Comparison of ENCODE assay signal across 9 cellular contexts in the genomic region with DNA sequence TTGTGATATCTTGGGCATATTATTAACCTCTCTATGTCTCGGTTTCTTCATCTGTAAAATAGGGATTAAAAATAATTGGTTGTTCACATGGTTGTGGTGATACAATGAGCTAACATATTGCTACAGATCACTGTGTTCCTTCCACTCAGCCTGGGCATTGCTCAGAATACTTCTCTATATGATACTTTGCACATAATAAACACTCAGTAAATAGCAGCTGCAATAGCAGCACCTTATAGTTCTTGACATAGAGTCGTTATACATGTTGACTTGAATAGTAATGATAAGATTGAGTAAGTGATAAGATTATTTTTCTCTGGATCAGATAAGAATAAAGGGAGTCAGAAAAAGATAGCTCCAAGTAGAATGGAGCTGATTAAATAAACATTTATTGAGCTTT. TPM values are rescaled to one million over a fixed set of nuclear protein-coding genes. Genes with fewer than 3 reads are reported as not detected.
"Had no signal": no experiment of that assay in that cellular context is flagged by ENCODE, and none has a peak within 500 bp of the region (broad histone marks: within the 10 kb centered on the region; RNA-seq: fewer than 3 reads in every experiment).

No MANE protein-coding gene starts in this region.

- ATAC-seq: GM23338, K562 had no signal

- H3K4me3 ChIP-seq: GM23338, K562 had no signal

- FAIRE-seq: H1, H54, HTR-8/SVneo, K562 had no signal

- DNase-seq: H9, HCEC 1CT, IMR-90 had no signal

RNA-seq across cellular contexts. Expression of a gene that starts 42.3 kb away (rescaled TPM):
- total RNA-seq: GM23338, H1, H9, HT-29, IMR-90, K562 had no signal
